Comparison of ENCODE assay signal across 21 cellular contexts in genomic region chr3:32153414-32154016, GRCh38.
"Had no signal": no experiment of that assay in that cellular context is flagged by ENCODE, and none has a peak within 500 bp of the region (broad histone marks: within the 10 kb centered on the region; RNA-seq: fewer than 3 reads in every experiment).

No MANE protein-coding gene starts in this region.

- H3K4me1 ChIP-seq: lower lobe of right lung, right lobe of liver, stomach, testis, tibial artery, upper lobe of right lung, uterus had no signal

- DNase-seq: dorsolateral prefrontal cortex; effector CD4-positive, alpha-beta T cell; foreskin fibroblast; left ventricle myocardium superior; lower lobe of right lung; natural killer cell; occipital lobe; ovary; posterior cingulate gyrus; right lobe of liver; small intestine; stimulated activated CD4-positive, alpha-beta T cell treated with anti-CD3 and anti-CD28 coated beads, Interleukin-1b, Interleukin-23, amount 100 ng/mL, for 48 hours; stimulated activated CD4-positive, alpha-beta T cell treated with anti-CD3 and anti-CD28 coated beads, Interleukin-4, amount 100 ng/mL, for 24 hours; stimulated activated naive CD4-positive, alpha-beta T cell treated with Interleukin-2 at 50 U/mL for 16 hours; stomach; tibial artery; upper lobe of right lung; uterus had no signal

- H3K27me3 ChIP-seq: dorsolateral prefrontal cortex, gastrocnemius medialis, ovary, right lobe of liver, stomach, testis, tibial artery, upper lobe of right lung, uterus had no signal

- H3K36me3 ChIP-seq: ovary, right lobe of liver, uterus had no signal

- H3K9me3 ChIP-seq: gastrocnemius medialis, lower lobe of right lung, ovary, right lobe of liver, stomach, testis, tibial artery, upper lobe of right lung, uterus had no signal

- H3K27ac ChIP-seq: epithelial cell of prostate, lower lobe of right lung, ovary, right lobe of liver, stomach, testis, tibial artery, upper lobe of right lung, uterus had no signal

- H3K4me3 ChIP-seq: dorsolateral prefrontal cortex, gastrocnemius medialis, lower lobe of right lung, ovary, right lobe of liver, stomach, testis, tibial artery, upper lobe of right lung, uterus had no signal
